8 cellular contexts compared by ENCODE assay signal in genomic region chr2:19901201-19901457, GRCh38. TPM values are rescaled to one million over a fixed set of nuclear protein-coding genes. Genes with fewer than 3 reads are reported as not detected.
DNase-seq lines count a peak whose midpoint lies in the region; ATAC-seq and TF ChIP-seq lines count a peak whose summit lies in the region.

No MANE protein-coding gene starts in this region.

- peak; percentile 6; the same call in 1 of the 2 replicates for ATAC-seq in PC-3

- H2AFZ ChIP-seq in GM23248 (peak overlapping the region; percentile 97), PC-3 (ENCODE audit: low read length) (peak overlapping the region; percentile 95), neuron (ENCODE audit: low read depth, low read length) (peak overlapping the region; percentile 19)

- H3K27me3 ChIP-seq in GM23248 (replicated peaks; ENCODE audit: insufficient read depth) (no peaks in the 10 kb centered on the region), PC-3 (ENCODE audit: low read length) (no peaks in the 10 kb centered on the region), neuron (ENCODE audit: insufficient read depth, low read length) (no peaks in the 10 kb centered on the region)

- in situ Hi-C loops in GM23248 (cut with MboI), result no loop called here

- TF ChIP-seq CTCF in GM12864 (IDR thresholded peaks at IDR 0.05; ENCODE audit: low read depth, low read length, missing control alignments) (no peak), PC-3 (conservative IDR thresholded peaks at IDR 0.05; ENCODE audit: low read depth, low read length) (no peak)

- H3F3A ChIP-seq in GM23248 (ENCODE audit: insufficient read depth) (peaks cover 19% of the 10 kb centered on the region; the same call in 1 of the 2 replicates), PC-3 (ENCODE audit: low read length, unreplicated experiment) (no peaks in the 10 kb centered on the region)

- H3K4me2 ChIP-seq in GM23248 (ENCODE audit: unreplicated experiment), result peak overlapping the region; percentile 99
- peak overlapping the region; percentile 98 for H3K4me2 ChIP-seq in PC-3 (ENCODE audit: low read length)

- intact Hi-C loops in PC-3 (cut with micrococcal nuclease), result loop anchor here (5.0 kb wide), 2 partner anchors 106 to 196 kb away; no protein-coding TSS in a partner anchor

- H3K36me3 ChIP-seq in GM23248 (ENCODE audit: low read depth), result no peaks in the 10 kb centered on the region
- H3K36me3 ChIP-seq in PC-3 (ENCODE audit: low read depth, low read length), result no peaks in the 10 kb centered on the region
- H3K36me3 ChIP-seq in neuron (ENCODE audit: insufficient read depth, low read length), result no peaks in the 10 kb centered on the region

- no peaks in the 10 kb centered on the region for H3K9me3 ChIP-seq in GM23248 (ENCODE audit: low read depth)
- no peaks in the 10 kb centered on the region for H3K9me3 ChIP-seq in PC-3 (ENCODE audit: low read length)
- H3K9me3 ChIP-seq in neuron (ENCODE audit: low read length), result no peaks in the 10 kb centered on the region

- peak overlapping the region; percentile 95 for H3K27ac ChIP-seq in GM23248
- H3K27ac ChIP-seq in PC-3 (ENCODE audit: low read length), result peak overlapping the region; percentile 89
- peak overlapping the region; percentile 86 for H3K27ac ChIP-seq in epithelial cell of prostate

- CTCF ChIA-PET in PC-3 (lab: Charles Lee), result no interaction called here

- H3K9ac ChIP-seq in GM23248 (peak overlapping the region; percentile 99), PC-3 (ENCODE audit: low read length) (peak overlapping the region; percentile 96)

- H3K4me1 ChIP-seq in GM23248 (ENCODE audit: insufficient read depth), result peaks cover 42% of the 10 kb centered on the region
- peaks cover 30% of the 10 kb centered on the region for H3K4me1 ChIP-seq in PC-3 (ENCODE audit: insufficient read depth, low read length)
- H3K4me1 ChIP-seq in neuron (ENCODE audit: insufficient read depth, low read length), result peaks cover 41% of the 10 kb centered on the region

- POLR2A ChIA-PET in PC-3 (lab: Charles Lee; ENCODE audit: unreplicated experiment), result interaction anchor here (0.6 to 1.0 kb wide), 3 partner anchors 10 to 46 kb away, joined by 3 to 22 read pairs (median 5); no protein-coding TSS in a partner anchor

- H3K79me2 ChIP-seq in GM23248 (ENCODE audit: insufficient read depth) (peaks cover 52% of the 10 kb centered on the region), PC-3 (ENCODE audit: low read length) (peaks cover 51% of the 10 kb centered on the region)

- H3K9me2 ChIP-seq in GM23248 (ENCODE audit: insufficient read depth) (no peaks in the 10 kb centered on the region), PC-3 (replicated peaks; ENCODE audit: low read length) (no peaks in the 10 kb centered on the region)

- BruUV-seq in PC-3 (replicated peaks; lab: Mats Ljungman, UMichigan), result TSS peak; percentile 50

- H3K4me3 ChIP-seq in GM12864 (ENCODE audit: low read depth, low read length) (peak overlapping the region; percentile 90), GM23248 (peak overlapping the region; percentile 92), PC-3 (ENCODE audit: low read length) (peak overlapping the region; percentile 85), neuron (ENCODE audit: low read length) (peak overlapping the region; percentile 62)

- H4K20me1 ChIP-seq in GM23248 (ENCODE audit: insufficient read depth) (no peaks in the 10 kb centered on the region), PC-3 (ENCODE audit: low read length) (no peaks in the 10 kb centered on the region)

- no peak for DNase-seq in GM12864 (ENCODE audit: low read depth)
- no peak for DNase-seq in GM23248
- DNase-seq in PC-3, result no peak
- no peak for DNase-seq in epithelial cell of prostate (ENCODE audit: low read depth, low spot score)
- DNase-seq in iPS-NIHi11 (ENCODE audit: low spot score), result no peak
- no peak for DNase-seq in NCI-H146 (lab: John Stamatoyannopoulos, UW)
- no peak for DNase-seq in NCI-H2029 (lab: John Stamatoyannopoulos, UW)

- WGBS in GM23248 (ENCODE audit: low coverage in 1 of 2, low lambda C conversion rate in 2 of 2, missing lambda C conversion rate in 2 of 2), 2 experiments, result 0 to 1% methylated on average over 21 to 22 of the region's 22 CpGs

RNA-seq across cellular contexts. Expression of gene TTC32, which starts 0.7 kb away (rescaled TPM):
- total RNA-seq in GM23248 (2014; rRNA removed; shearing (Covaris generic)), result 1.5 TPM in 1 of 2 replicates, not detected in the other
- polyA plus RNA-seq in GM23248 (2016; fragmentation: Nextera tagmentation; extraction: Ambion mirVana), result 6.4 and 6.8 TPM in 2 replicates
- 10.0 and 12.1 TPM in 2 replicates for total RNA-seq in PC-3 (2014; rRNA removed)

Comparison
In these comparisons a context has a peak if more than half of its experiments do, and no peak if none do; other contexts are left out.
1. H2AFZ ChIP-seq: peak in every context shown above with its lines; median percentile 97 in GM23248; 95 in PC-3; 19 in neuron.